20 cellular contexts compared by ENCODE assay signal in genomic region chrX:33175201-33175600, GRCh38. TPM values are rescaled to one million over a fixed set of nuclear protein-coding genes. Genes with fewer than 3 reads are reported as not detected.
"Had no signal": no experiment of that assay in that cellular context is flagged by ENCODE, and none has a peak within 500 bp of the region (broad histone marks: within the 10 kb centered on the region; RNA-seq: fewer than 3 reads in every experiment).

No MANE protein-coding gene starts in this region.

- H3K79me2 ChIP-seq: parathyroid adenoma had no signal

- H3K27ac ChIP-seq: dorsolateral prefrontal cortex, parathyroid adenoma, spleen, tibial nerve, upper lobe of right lung, vagina had no signal

- DNase-seq: cortex of kidney; dorsolateral prefrontal cortex; effector CD8-positive, alpha-beta T cell; gastrocnemius medialis; islet precursor cell; mucosa of descending colon; naive thymus-derived CD8-positive, alpha-beta T cell; nucleus accumbens; spleen; stimulated activated CD4-positive, alpha-beta T cell treated with anti-CD3 and anti-CD28 coated beads, Interleukin-15, amount 100 ng/mL, for 24 hours; stimulated activated CD4-positive, alpha-beta T cell treated with anti-CD3 and anti-CD28 coated beads, Interleukin-1b, Interleukin-23, amount 100 ng/mL, for 48 hours; stimulated activated CD4-positive, alpha-beta T cell treated with anti-CD3 and anti-CD28 coated beads, Interleukin-4, amount 100 ng/mL, for 24 hours; upper lobe of right lung had no signal

- ATAC-seq: esophagus mucosa; gastrocnemius medialis; left lobe of liver; mucosa of descending colon; naive thymus-derived CD8-positive, alpha-beta T cell; sciatic nerve; stimulated activated memory B cell treated with anti-CD40 and anti-IgM and Interleukin-4, amounts not matched to agents 10 μg/mL and 1 μg/mL and 100 μg/mL, for 72 hours; upper lobe of right lung had no signal

- H3K9ac ChIP-seq: parathyroid adenoma had no signal

- H2AFZ ChIP-seq: parathyroid adenoma had no signal

- H3K4me3 ChIP-seq: dorsolateral prefrontal cortex, gastrocnemius medialis, mucosa of descending colon, spleen, tibial nerve, upper lobe of right lung, vagina had no signal

- H3K4me1 ChIP-seq: parathyroid adenoma, spleen, tibial nerve, upper lobe of right lung, vagina had no signal

- H3K36me3 ChIP-seq: gastrocnemius medialis, spleen, tibial nerve, upper lobe of right lung, vagina had no signal

- H3K27me3 ChIP-seq: gastrocnemius medialis, spleen, tibial nerve, upper lobe of right lung, vagina had no signal

- H3K9me3 ChIP-seq: gastrocnemius medialis, mucosa of descending colon, spleen, tibial nerve, upper lobe of right lung, vagina had no signal

RNA-seq across cellular contexts. Expression of gene DMD, which starts 36.1 kb away (rescaled TPM):
- polyA plus RNA-seq: naive thymus-derived CD8-positive, alpha-beta T cell had no signal
